ENCODE assay signal across 8 cellular contexts in genomic region chr11:113876074-113876797, GRCh38.
DNase-seq lines count a peak whose midpoint lies in the region; TF ChIP-seq lines count a peak whose summit lies in the region.

No MANE protein-coding gene starts in this region.

- TF ChIP-seq CTCF in AG09309 (IDR thresholded peaks at IDR 0.05; ENCODE audit: control insufficient read depth, insufficient read depth, low read depth, low read length, missing control alignments) (no peak), GM13977 (IDR thresholded peaks at IDR 0.05; ENCODE audit: extremely low read depth, insufficient read depth, missing control alignments) (no peak)

- peaks cover 28% of the 10 kb centered on the region for H3K4me1 ChIP-seq in HUES6 (ENCODE audit: control insufficient read depth, insufficient read depth, low read length)
- peaks cover 3 to 15% of the 10 kb centered on the region in 2 donors for H3K4me1 ChIP-seq in muscle layer of duodenum (ENCODE audit: control insufficient read depth in 1 of 2, insufficient read depth in 2 of 2, low read length in 2 of 2)

- peak overlapping the region; percentile 68 for H3K4me3 ChIP-seq in AG09309 (ENCODE audit: control insufficient read depth, low read depth, low read length)
- H3K4me3 ChIP-seq in HUES6 (ENCODE audit: low read depth, low read length), result peak overlapping the region; percentile 71
- peak overlapping the region; percentile 43 to 86 for H3K4me3 ChIP-seq in muscle layer of duodenum (ENCODE audit: low read depth in 1 of 2, low read length in 2 of 2)

- peak overlapping the region; percentile 80; the same call in 1 of the 2 replicates for H3K27ac ChIP-seq in HUES6 (ENCODE audit: low read depth, low read length)
- peak overlapping the region; percentile 90 for H3K27ac ChIP-seq in caudate nucleus (ENCODE audit: low read depth, low read length)
- H3K27ac ChIP-seq in muscle layer of duodenum (ENCODE audit: low read length), result peak overlapping the region; percentile 97

- H3K27me3 ChIP-seq in HUES6 (ENCODE audit: control insufficient read depth, insufficient read depth, low read length) (no peaks in the 10 kb centered on the region), muscle layer of duodenum (ENCODE audit: low read depth, low read length) (no peaks in the 10 kb centered on the region)

- no peak for DNase-seq in AG09309 (ENCODE audit: low read depth)
- DNase-seq in caudate nucleus (lab: John Stamatoyannopoulos, UW), result no peak
- no peak for DNase-seq in DMS 273 (lab: John Stamatoyannopoulos, UW; ENCODE audit: unreplicated experiment)
- no peak for DNase-seq in HCEC 1CT
- no peak for DNase-seq in NCI-H1694 (lab: John Stamatoyannopoulos, UW)
- DNase-seq in GM13977 (ENCODE audit: low spot score), result no peak

- in situ Hi-C loops in GM13977 (cut with MboI; ENCODE audit: low pct_unique_long_range_greater_than_20kb, low sequenced_read_pairs, unreplicated experiment), result loop anchor here (25.0 kb wide), 1 partner anchor 386 kb away; no protein-coding TSS in a partner anchor

- H3K9me3 ChIP-seq in HUES6 (ENCODE audit: control insufficient read depth, insufficient read depth, low read depth, low read length) (no peaks in the 10 kb centered on the region), muscle layer of duodenum (ENCODE audit: control insufficient read depth in 1 of 2, low read length in 2 of 2) (no peaks in the 10 kb centered on the region)

- H3K9ac ChIP-seq in HUES6 (ENCODE audit: low read length), result peak overlapping the region; percentile 90

- peaks cover 16% of the 10 kb centered on the region for H3K36me3 ChIP-seq in HUES6 (ENCODE audit: control insufficient read depth, insufficient read depth, low read length)
- H3K36me3 ChIP-seq in muscle layer of duodenum (ENCODE audit: control insufficient read depth in 1 of 2, insufficient read depth in 2 of 2, low read length in 2 of 2), result no peaks in the 10 kb centered on the region
